8 cellular contexts compared by ENCODE assay signal in genomic region chr22:18533633-18534032, GRCh38. TPM values are rescaled to one million over a fixed set of nuclear protein-coding genes. Genes with fewer than 3 reads are reported as not detected.
"Had no signal": no experiment of that assay in that cellular context is flagged by ENCODE, and none has a peak within 500 bp of the region (broad histone marks: within the 10 kb centered on the region; RNA-seq: fewer than 3 reads in every experiment).

No MANE protein-coding gene starts in this region.

RNA-seq across cellular contexts. Expression of gene TMEM191B, which starts 6.0 kb away (rescaled TPM):
- total RNA-seq: RPMI7951 had no signal

RNA-seq across cellular contexts. Expression of gene GGTLC3, which starts 15.7 kb away (rescaled TPM):
- total RNA-seq: OCI-LY7, PC-3, PC-9, Right ventricle myocardium inferior, Right ventricle myocardium superior, RPMI7951, SK-MEL-5 had no signal
- polyA plus RNA-seq: SK-N-SH had no signal
